In the genomic region with DNA sequence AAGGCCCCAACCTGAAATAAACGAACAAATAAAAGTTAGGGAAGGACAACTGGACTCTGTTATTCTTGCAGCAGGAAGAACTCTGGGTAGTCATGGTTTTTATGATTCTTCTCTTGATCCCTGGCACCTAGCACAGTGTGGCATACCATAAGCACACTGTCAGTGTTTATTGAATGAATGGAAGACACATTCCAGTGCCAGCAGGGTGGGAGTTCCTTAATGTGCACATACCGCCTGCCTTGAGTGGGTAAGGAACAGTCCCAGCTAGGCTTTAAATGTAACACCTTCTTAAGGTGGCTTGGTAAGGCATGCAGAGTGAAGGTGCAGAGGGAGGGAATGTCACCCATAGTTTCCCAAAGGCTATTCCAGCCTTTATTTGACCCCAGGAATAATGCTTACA, we compare ENCODE assay signal across 1 cellular context.
TF ChIP-seq lines count a peak whose summit lies in the region.

No MANE protein-coding gene starts in this region.

TF ChIP-seq in WTC11, 78 proteins besides CTCF, POLR2A, EP300 and RAD21 (continued from another document):
- no peak for TF ChIP-seq USF2 (CRISPR knock-in tag; IDR thresholded peaks at IDR 0.05)
- TF ChIP-seq FOXJ3 (CRISPR knock-in tag; IDR thresholded peaks at IDR 0.05; ENCODE audit: borderline replicate concordance): no peak
- TF ChIP-seq, protein P1, sequence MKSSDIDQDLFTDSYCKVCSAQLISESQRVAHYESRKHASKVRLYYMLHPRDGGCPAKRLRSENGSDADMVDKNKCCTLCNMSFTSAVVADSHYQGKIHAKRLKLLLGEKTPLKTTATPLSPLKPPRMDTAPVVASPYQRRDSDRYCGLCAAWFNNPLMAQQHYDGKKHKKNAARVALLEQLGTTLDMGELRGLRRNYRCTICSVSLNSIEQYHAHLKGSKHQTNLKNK (CRISPR knock-in tag; IDR thresholded peaks at IDR 0.05): no peak
- TF ChIP-seq, protein P2, sequence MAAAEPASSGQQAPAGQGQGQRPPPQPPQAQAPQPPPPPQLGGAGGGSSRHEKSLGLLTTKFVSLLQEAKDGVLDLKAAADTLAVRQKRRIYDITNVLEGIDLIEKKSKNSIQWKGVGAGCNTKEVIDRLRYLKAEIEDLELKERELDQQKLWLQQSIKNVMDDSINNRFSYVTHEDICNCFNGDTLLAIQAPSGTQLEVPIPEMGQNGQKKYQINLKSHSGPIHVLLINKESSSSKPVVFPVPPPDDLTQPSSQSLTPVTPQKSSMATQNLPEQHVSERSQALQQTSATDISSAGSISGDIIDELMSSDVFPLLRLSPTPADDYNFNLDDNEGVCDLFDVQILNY (CRISPR knock-in tag; IDR thresholded peaks at IDR 0.05): no peak
- TF ChIP-seq SP1 (CRISPR knock-in tag; conservative IDR thresholded peaks at IDR 0.05): no peak
- TF ChIP-seq ZNF425 (CRISPR knock-in tag; conservative IDR thresholded peaks at IDR 0.05): no peak
- TF ChIP-seq, protein P3, sequence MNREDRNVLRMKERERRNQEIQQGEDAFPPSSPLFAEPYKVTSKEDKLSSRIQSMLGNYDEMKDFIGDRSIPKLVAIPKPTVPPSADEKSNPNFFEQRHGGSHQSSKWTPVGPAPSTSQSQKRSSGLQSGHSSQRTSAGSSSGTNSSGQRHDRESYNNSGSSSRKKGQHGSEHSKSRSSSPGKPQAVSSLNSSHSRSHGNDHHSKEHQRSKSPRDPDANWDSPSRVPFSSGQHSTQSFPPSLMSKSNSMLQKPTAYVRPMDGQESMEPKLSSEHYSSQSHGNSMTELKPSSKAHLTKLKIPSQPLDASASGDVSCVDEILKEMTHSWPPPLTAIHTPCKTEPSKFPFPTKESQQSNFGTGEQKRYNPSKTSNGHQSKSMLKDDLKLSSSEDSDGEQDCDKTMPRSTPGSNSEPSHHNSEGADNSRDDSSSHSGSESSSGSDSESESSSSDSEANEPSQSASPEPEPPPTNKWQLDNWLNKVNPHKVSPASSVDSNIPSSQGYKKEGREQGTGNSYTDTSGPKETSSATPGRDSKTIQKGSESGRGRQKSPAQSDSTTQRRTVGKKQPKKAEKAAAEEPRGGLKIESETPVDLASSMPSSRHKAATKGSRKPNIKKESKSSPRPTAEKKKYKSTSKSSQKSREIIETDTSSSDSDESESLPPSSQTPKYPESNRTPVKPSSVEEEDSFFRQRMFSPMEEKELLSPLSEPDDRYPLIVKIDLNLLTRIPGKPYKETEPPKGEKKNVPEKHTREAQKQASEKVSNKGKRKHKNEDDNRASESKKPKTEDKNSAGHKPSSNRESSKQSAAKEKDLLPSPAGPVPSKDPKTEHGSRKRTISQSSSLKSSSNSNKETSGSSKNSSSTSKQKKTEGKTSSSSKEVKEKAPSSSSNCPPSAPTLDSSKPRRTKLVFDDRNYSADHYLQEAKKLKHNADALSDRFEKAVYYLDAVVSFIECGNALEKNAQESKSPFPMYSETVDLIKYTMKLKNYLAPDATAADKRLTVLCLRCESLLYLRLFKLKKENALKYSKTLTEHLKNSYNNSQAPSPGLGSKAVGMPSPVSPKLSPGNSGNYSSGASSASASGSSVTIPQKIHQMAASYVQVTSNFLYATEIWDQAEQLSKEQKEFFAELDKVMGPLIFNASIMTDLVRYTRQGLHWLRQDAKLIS (CRISPR knock-in tag; IDR thresholded peaks at IDR 0.05; ENCODE audit: borderline replicate concordance): no peak
